Comparison of ENCODE assay signal across 1 cellular context in genomic region chr3:13300546-13301294, GRCh38.
TF ChIP-seq lines count a peak whose summit lies in the region.

No MANE protein-coding gene starts in this region.

TF ChIP-seq in A549, 52 proteins besides CTCF, POLR2A, EP300 and RAD21 (continued from another document):
- TF ChIP-seq ELK1 (IDR thresholded peaks at IDR 0.05; ENCODE audit: low read depth, low read length) (no peak), NPAS2 (CRISPR knock-in tag; IDR thresholded peaks at IDR 0.05; ENCODE audit: borderline replicate concordance) (no peak), CEBPB (IDR thresholded peaks at IDR 0.05) (no peak)
